ENCODE assay signal across 13 cellular contexts in the genomic region with DNA sequence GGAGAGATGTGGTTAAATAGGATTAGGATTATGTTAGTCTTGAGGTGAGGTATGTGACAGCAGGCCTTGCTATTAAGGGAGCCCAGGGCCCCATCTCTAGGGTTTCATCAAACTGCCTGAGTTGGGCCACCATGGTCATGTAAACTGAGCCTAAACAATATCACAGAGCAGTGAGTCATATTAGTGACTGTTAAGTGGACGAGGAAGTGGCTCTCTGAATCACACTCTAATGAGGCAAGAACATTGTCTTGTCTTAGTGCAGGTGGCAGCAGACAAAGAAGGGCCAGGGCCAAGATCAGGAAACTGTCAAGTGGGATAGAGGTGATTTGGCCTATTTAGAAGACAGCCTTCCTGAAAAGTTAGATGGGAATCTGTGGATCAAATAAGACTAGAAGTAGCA. TPM values are rescaled to one million over a fixed set of nuclear protein-coding genes. Genes with fewer than 3 reads are reported as not detected.
DNase-seq lines count a peak whose midpoint lies in the region; ATAC-seq and TF ChIP-seq lines count a peak whose summit lies in the region.
"Had no signal": no experiment of that assay in that cellular context is flagged by ENCODE, and none has a peak within 500 bp of the region (broad histone marks: within the 10 kb centered on the region; RNA-seq: fewer than 3 reads in every experiment).

No MANE protein-coding gene starts in this region.

- H3K9me3 Mint-ChIP-seq in Calu3 (ENCODE audit: low read depth, unreplicated experiment), result no peaks in the 10 kb centered on the region
- peaks cover 3% of the 10 kb centered on the region for H3K9me3 Mint-ChIP-seq in activated CD4-positive, alpha-beta memory T cell treated with anti-CD3 and anti-CD28 coated beads, Interleukin-2, amount 10 ng/mL, durations not matched to agents 7 days and 5 days
- H3K9me3 Mint-ChIP-seq: activated B cell treated with CpG ODN at 0.5 μM for 24 hours, type B pancreatic cell had no signal

- no peaks in the 10 kb centered on the region for H3K4me1 ChIP-seq in foreskin keratinocyte
- no peaks in the 10 kb centered on the region for H3K4me1 ChIP-seq in effector memory CD4-positive, alpha-beta T cell (ENCODE audit: control insufficient read depth, insufficient read depth, low read length, poor library complexity, severe bottlenecking)
- H3K4me1 ChIP-seq: heart left ventricle had no signal

- H3K27ac Mint-ChIP-seq in Calu3 (ENCODE audit: unreplicated experiment) (peak overlapping the region; percentile 42), T-helper 17 cell (no peak overlapping the region)
- no peak overlapping the region for H3K27ac Mint-ChIP-seq in activated CD4-positive, alpha-beta memory T cell treated with anti-CD3 and anti-CD28 coated beads, Interleukin-2, amount 10 ng/mL, durations not matched to agents 7 days and 5 days
- H3K27ac Mint-ChIP-seq: activated B cell treated with CpG ODN at 0.5 μM for 24 hours, type B pancreatic cell had no signal

- no peaks in the 10 kb centered on the region for H3K9me3 ChIP-seq in T-helper 17 cell (ENCODE audit: control insufficient read depth, low read length, poor library complexity, severe bottlenecking)
- H3K9me3 ChIP-seq in effector memory CD4-positive, alpha-beta T cell (ENCODE audit: control insufficient read depth, low read length), result no peaks in the 10 kb centered on the region
- H3K9me3 ChIP-seq: heart left ventricle had no signal

- intact Hi-C loops in Calu3 (cut with micrococcal nuclease; ENCODE audit: unreplicated experiment), result no loop called here

- BruUV-seq in Calu3 (replicated peaks; lab: Mats Ljungman, UMichigan), result no TSS peak

- H3K27me3 Mint-ChIP-seq in Calu3 (ENCODE audit: unreplicated experiment) (no peaks in the 10 kb centered on the region), T-helper 17 cell (no peaks in the 10 kb centered on the region)
- H3K27me3 Mint-ChIP-seq in activated CD4-positive, alpha-beta memory T cell treated with anti-CD3 and anti-CD28 coated beads, Interleukin-2, amount 10 ng/mL, durations not matched to agents 7 days and 5 days, result no peaks in the 10 kb centered on the region
- H3K27me3 Mint-ChIP-seq: activated B cell treated with CpG ODN at 0.5 μM for 24 hours had no signal

- no peak for TF ChIP-seq CTCF in Calu3 (IDR thresholded peaks at IDR 0.05; ENCODE audit: unreplicated experiment)
- no peak for TF ChIP-seq CTCF in foreskin keratinocyte (conservative IDR thresholded peaks at IDR 0.05)

- no peak overlapping the region for H3K4me3 ChIP-seq in effector memory CD4-positive, alpha-beta T cell (ENCODE audit: insufficient read depth, low read depth, low read length, poor library complexity, severe bottlenecking)
- H3K4me3 ChIP-seq: heart left ventricle had no signal

- H3K36me3 ChIP-seq in effector memory CD4-positive, alpha-beta T cell (ENCODE audit: control insufficient read depth, insufficient read depth, low read length), result no peaks in the 10 kb centered on the region
- H3K36me3 ChIP-seq: heart left ventricle had no signal

- no peaks in the 10 kb centered on the region for H3K27me3 ChIP-seq in foreskin keratinocyte
- H3K27me3 ChIP-seq in effector memory CD4-positive, alpha-beta T cell (replicated peaks; ENCODE audit: control insufficient read depth, insufficient read depth, low read length, poor library complexity, severe bottlenecking), result no peaks in the 10 kb centered on the region
- H3K27me3 ChIP-seq: heart left ventricle had no signal

- H3K4me3 Mint-ChIP-seq in Calu3 (ENCODE audit: low read depth, unreplicated experiment) (no peak overlapping the region), T-helper 17 cell (no peak overlapping the region)
- H3K4me3 Mint-ChIP-seq in activated CD4-positive, alpha-beta memory T cell treated with anti-CD3 and anti-CD28 coated beads, Interleukin-2, amount 10 ng/mL, durations not matched to agents 7 days and 5 days, result no peak overlapping the region
- H3K4me3 Mint-ChIP-seq: activated B cell treated with CpG ODN at 0.5 μM for 24 hours, type B pancreatic cell had no signal

- DNase-seq in Calu3 (peak; percentile 17), Kasumi-1 (lab: John Stamatoyannopoulos, UW) (peak; percentile 47), SKM-1 treated with dmso at 0.1 percent for 144 hours (lab: John Stamatoyannopoulos, UW; ENCODE audit: unreplicated experiment) (peak; percentile 13), foreskin keratinocyte (peak; percentile 24 to 57), T-helper 17 cell (no peak)
- DNase-seq in activated CD4-positive, alpha-beta memory T cell treated with anti-CD3 and anti-CD28 coated beads, Interleukin-2, amount 10 ng/mL, durations not matched to agents 7 days and 5 days, result no peak
- no peak for DNase-seq in effector memory CD4-positive, alpha-beta T cell
- DNase-seq: activated B cell treated with CpG ODN at 0.5 μM for 24 hours, heart left ventricle, NCI-H1417 treated with DMSO at 0.1 percent for 48 hours had no signal

- H3K4me1 Mint-ChIP-seq in Calu3 (ENCODE audit: low read depth, unreplicated experiment), result peaks cover 13% of the 10 kb centered on the region
- H3K4me1 Mint-ChIP-seq in T-helper 17 cell, result no peaks in the 10 kb centered on the region
- H3K4me1 Mint-ChIP-seq in activated CD4-positive, alpha-beta memory T cell treated with anti-CD3 and anti-CD28 coated beads, Interleukin-2, amount 10 ng/mL, durations not matched to agents 7 days and 5 days, result peaks cover 5% of the 10 kb centered on the region
- H3K4me1 Mint-ChIP-seq: activated B cell treated with CpG ODN at 0.5 μM for 24 hours had no signal

- no peak overlapping the region for H3K27ac ChIP-seq in foreskin keratinocyte
- no peak overlapping the region for H3K27ac ChIP-seq in effector memory CD4-positive, alpha-beta T cell (ENCODE audit: insufficient read depth, low read length, poor library complexity, severe bottlenecking)
- H3K27ac ChIP-seq: heart left ventricle had no signal

- ATAC-seq in foreskin keratinocyte (peak; percentile 85), T-helper 17 cell (no peak), GM21825 (IDR thresholded peaks at IDR 0.05; ENCODE audit: unreplicated experiment) (no peak)
- ATAC-seq: heart left ventricle had no signal

- no peaks in the 10 kb centered on the region for H3K36me3 Mint-ChIP-seq in Calu3 (ENCODE audit: insufficient read depth, unreplicated experiment)
- no peaks in the 10 kb centered on the region for H3K36me3 Mint-ChIP-seq in T-helper 17 cell (ENCODE audit: low read depth)
- no peaks in the 10 kb centered on the region for H3K36me3 Mint-ChIP-seq in activated CD4-positive, alpha-beta memory T cell treated with anti-CD3 and anti-CD28 coated beads, Interleukin-2, amount 10 ng/mL, durations not matched to agents 7 days and 5 days (ENCODE audit: low read depth)
- H3K36me3 Mint-ChIP-seq: type B pancreatic cell had no signal

- POLR2A ChIA-PET in activated CD4-positive, alpha-beta memory T cell treated with anti-CD3 and anti-CD28 coated beads, Interleukin-2, amount 10 ng/mL, durations not matched to agents 7 days and 5 days (lab: Charles Lee), result no interaction called here

- CTCF ChIA-PET in Calu3 (lab: Charles Lee), result no interaction called here
- CTCF ChIA-PET in activated CD4-positive, alpha-beta memory T cell treated with anti-CD3 and anti-CD28 coated beads, Interleukin-2, amount 10 ng/mL, durations not matched to agents 7 days and 5 days (lab: Charles Lee), result interaction anchor here (3.6 kb wide), 1 partner anchor 32 kb away, joined by 11 read pairs; a partner anchor contains a TSS

RNA-seq across cellular contexts. Expression of a gene that starts 23.1 kb away (rescaled TPM):
- total RNA-seq in Calu3 (2022) (not detected in 2 replicates), foreskin keratinocyte (not detected in 2 replicates), T-helper 17 cell (under 1 TPM; 0.16 to 0.70 TPM)
- polyA plus RNA-seq in foreskin keratinocyte, result not detected in 2 replicates
- total RNA-seq in activated CD4-positive, alpha-beta memory T cell treated with anti-CD3 and anti-CD28 coated beads, Interleukin-2, amount 10 ng/mL, durations not matched to agents 7 days and 5 days, result under 1 TPM; 0.38 to 0.45 TPM

RNA-seq across cellular contexts. Expression of a gene that starts 32.2 kb away (rescaled TPM):
- total RNA-seq in Calu3 (2022) (31.0 and 31.9 TPM in 2 replicates), foreskin keratinocyte (16.0 and 17.9 TPM in 2 replicates), T-helper 17 cell (10 to 100 TPM; 48.5 to 60.4 TPM)
- polyA plus RNA-seq in foreskin keratinocyte, result 4.3 and 4.9 TPM in 2 replicates
- 10 to 100 TPM; 32.1 to 33.1 TPM for total RNA-seq in activated CD4-positive, alpha-beta memory T cell treated with anti-CD3 and anti-CD28 coated beads, Interleukin-2, amount 10 ng/mL, durations not matched to agents 7 days and 5 days

RNA-seq across cellular contexts. Expression of a gene that starts 41.0 kb away (rescaled TPM):
- not detected in 2 replicates for total RNA-seq in Calu3 (2022)
- total RNA-seq in foreskin keratinocyte, result not detected in 2 replicates
- polyA plus RNA-seq in foreskin keratinocyte, result 1.1 TPM in 1 of 2 replicates, not detected in the other
- not detected for total RNA-seq in T-helper 17 cell
- not detected for total RNA-seq in activated CD4-positive, alpha-beta memory T cell treated with anti-CD3 and anti-CD28 coated beads, Interleukin-2, amount 10 ng/mL, durations not matched to agents 7 days and 5 days
- total RNA-seq: activated B cell treated with CpG ODN at 0.5 μM for 24 hours, heart left ventricle, lung microvascular endothelial cell had no signal
- polyA plus RNA-seq: heart left ventricle had no signal

RNA-seq across cellular contexts. Expression of a gene that starts 50.6 kb away (rescaled TPM):
- not detected in 2 replicates for total RNA-seq in Calu3 (2022)
- total RNA-seq in foreskin keratinocyte, result not detected in 2 replicates
- polyA plus RNA-seq in foreskin keratinocyte, result not detected in 2 replicates
- total RNA-seq in T-helper 17 cell, result not detected
- not detected for total RNA-seq in activated CD4-positive, alpha-beta memory T cell treated with anti-CD3 and anti-CD28 coated beads, Interleukin-2, amount 10 ng/mL, durations not matched to agents 7 days and 5 days
- total RNA-seq: activated B cell treated with CpG ODN at 0.5 μM for 24 hours, heart left ventricle, lung microvascular endothelial cell had no signal
- polyA plus RNA-seq: heart left ventricle had no signal

Comparison
In these comparisons a context has a peak if more than half of its experiments do, and no peak if none do; other contexts are left out.
1. DNase-seq: peak in Calu3 (single experiment), Kasumi-1 (2 of 2), SKM-1 treated with dmso at 0.1 percent for 144 hours (single experiment) and foreskin keratinocyte (2 of 2); none in T-helper 17 cell (0 of 3), activated CD4-positive, alpha-beta memory T cell treated with anti-CD3 and anti-CD28 coated beads, Interleukin-2, amount 10 ng/mL, durations not matched to agents 7 days and 5 days (single experiment) and effector memory CD4-positive, alpha-beta T cell (0 of 3).